11 cellular contexts compared by ENCODE assay signal in the genomic region with DNA sequence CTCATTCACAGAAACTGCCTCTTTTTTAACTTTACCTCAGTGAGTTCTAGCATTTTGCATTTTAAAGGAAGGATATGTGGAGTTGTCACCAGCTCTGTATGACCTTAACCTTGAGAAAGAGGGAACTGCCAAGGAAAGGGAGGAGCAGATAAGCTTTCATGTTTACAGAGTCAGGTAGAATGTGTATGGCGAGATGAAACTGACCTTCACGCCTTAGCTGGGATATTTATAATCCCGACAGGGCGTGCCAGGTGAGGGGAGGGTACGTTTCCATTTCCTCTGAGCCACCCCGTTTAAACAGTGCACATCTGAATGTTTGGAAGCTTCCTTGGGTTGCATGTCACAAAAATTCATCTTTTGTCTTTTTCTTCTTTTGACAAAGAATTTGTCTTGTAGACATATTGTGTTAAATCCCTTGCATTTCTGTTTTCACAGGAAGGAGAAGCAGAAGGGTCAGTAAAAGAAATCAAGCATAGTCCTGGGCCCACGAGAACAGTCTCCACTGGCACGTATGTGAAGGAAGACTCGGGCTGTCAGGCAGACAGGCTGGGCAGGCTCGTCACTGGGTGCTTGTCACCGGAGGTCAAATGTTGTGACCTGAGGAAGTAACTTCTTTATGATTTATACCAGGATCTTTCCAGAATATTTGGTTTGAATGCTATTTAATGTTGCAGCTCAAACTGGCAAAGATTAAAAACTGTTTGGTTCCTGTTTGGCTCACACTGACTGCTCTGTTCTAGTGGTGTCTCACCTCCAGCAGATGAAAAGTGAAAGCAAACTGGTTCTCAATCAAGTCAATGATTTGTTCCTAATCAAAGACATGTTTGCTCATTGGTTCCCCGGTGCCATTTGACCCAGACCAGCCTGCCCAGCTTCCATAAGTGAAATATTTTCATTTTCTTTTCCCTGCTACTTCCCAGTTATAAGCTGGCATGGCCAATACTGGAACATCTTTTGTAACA. TPM values are rescaled to one million over a fixed set of nuclear protein-coding genes. Genes with fewer than 3 reads are reported as not detected.
DNase-seq lines count a peak whose midpoint lies in the region; ATAC-seq and TF ChIP-seq lines count a peak whose summit lies in the region.
"Had no signal": no experiment of that assay in that cellular context is flagged by ENCODE, and none has a peak within 500 bp of the region (broad histone marks: within the 10 kb centered on the region; RNA-seq: fewer than 3 reads in every experiment).

No MANE protein-coding gene starts in this region.

- H3K36me3 Mint-ChIP-seq in activated CD8-positive, alpha-beta T cell treated with anti-CD3 and anti-CD28 coated beads for 36 hours (ENCODE audit: low read depth), result peaks cover 35% of the 10 kb centered on the region

- POLR2A ChIA-PET in activated CD8-positive, alpha-beta T cell treated with anti-CD3 and anti-CD28 coated beads for 36 hours (lab: Charles Lee), result interaction anchor here (0.6 kb wide), 1 partner anchor 233 kb away, joined by 4 read pairs; no protein-coding TSS in a partner anchor

- no peak overlapping the region for H3K27ac ChIP-seq in BLaER1

- intact Hi-C loops in activated CD8-positive, alpha-beta T cell treated with anti-CD3 and anti-CD28 coated beads for 36 hours (cut with micrococcal nuclease), result no loop called here
- intact Hi-C loops in posterior vena cava (cut with DNase I), result no loop called here

- H3K4me3 Mint-ChIP-seq in activated CD8-positive, alpha-beta T cell treated with anti-CD3 and anti-CD28 coated beads for 36 hours, result peak overlapping the region; percentile 35

- H3K9me3 ChIP-seq in BLaER1, result no peaks in the 10 kb centered on the region

- DNase-seq in activated CD8-positive, alpha-beta T cell treated with anti-CD3 and anti-CD28 coated beads for 36 hours, result no peak
- no peak for DNase-seq in left lobe of liver (ENCODE audit: low spot score)
- no peak for DNase-seq in posterior vena cava (ENCODE audit: low spot score)
- DNase-seq in NCI-H774 (lab: John Stamatoyannopoulos, UW), result no peak
- DNase-seq in NOMO-1 treated with dmso at 0.1 percent for 144 hours (lab: John Stamatoyannopoulos, UW; ENCODE audit: unreplicated experiment), result no peak
- DNase-seq: naive B cell, NCI-H510A had no signal

- H3K9me3 Mint-ChIP-seq in activated CD8-positive, alpha-beta T cell treated with anti-CD3 and anti-CD28 coated beads for 36 hours, result no peaks in the 10 kb centered on the region
- H3K9me3 Mint-ChIP-seq: naive B cell had no signal

- no peaks in the 10 kb centered on the region for H4K20me1 ChIP-seq in BLaER1

- peak; percentile 56 for ATAC-seq in GM19395 (IDR thresholded peaks at IDR 0.05; ENCODE audit: unreplicated experiment)
- ATAC-seq in activated CD8-positive, alpha-beta T cell treated with anti-CD3 and anti-CD28 coated beads for 36 hours, result peak; percentile 75
- ATAC-seq in left lobe of liver, result peak; percentile 86
- ATAC-seq in HG03097 (IDR thresholded peaks at IDR 0.05; ENCODE audit: low FRiP score, unreplicated experiment), result no peak
- ATAC-seq: HCT116 had no signal

- H3K27me3 ChIP-seq in BLaER1, result no peaks in the 10 kb centered on the region

- H3K4me1 Mint-ChIP-seq in activated CD8-positive, alpha-beta T cell treated with anti-CD3 and anti-CD28 coated beads for 36 hours (ENCODE audit: low read depth), result peaks cover 11% of the 10 kb centered on the region

- peaks cover 45% of the 10 kb centered on the region for H3K36me3 ChIP-seq in BLaER1

- H3K27me3 Mint-ChIP-seq in activated CD8-positive, alpha-beta T cell treated with anti-CD3 and anti-CD28 coated beads for 36 hours, result no peaks in the 10 kb centered on the region

- CTCF ChIA-PET in activated CD8-positive, alpha-beta T cell treated with anti-CD3 and anti-CD28 coated beads for 36 hours (lab: Charles Lee), result interaction anchor here (1.2 to 2.2 kb wide), 2 partner anchors 16 to 18 kb away, joined by 3 to 7 read pairs; a partner anchor contains a TSS

- peaks cover 33% of the 10 kb centered on the region for H3K4me1 ChIP-seq in BLaER1

- no peak for TF ChIP-seq CTCF in activated CD8-positive, alpha-beta T cell treated with anti-CD3 and anti-CD28 coated beads for 36 hours (IDR thresholded peaks at IDR 0.05)

- H3K4me3 ChIP-seq in BLaER1, result no peak overlapping the region

- H3K27ac Mint-ChIP-seq in activated CD8-positive, alpha-beta T cell treated with anti-CD3 and anti-CD28 coated beads for 36 hours, result peak overlapping the region; percentile 64
- H3K27ac Mint-ChIP-seq: naive B cell had no signal

- peak overlapping the region; percentile 19; the same call in 1 of the 2 replicates for H3K4me2 ChIP-seq in BLaER1

- no peak overlapping the region for H3K9ac ChIP-seq in BLaER1

RNA-seq across cellular contexts. Expression of a gene that starts 16.1 kb away (rescaled TPM):
- 10 to 100 TPM; 32.0 to 33.0 TPM for total RNA-seq in activated CD8-positive, alpha-beta T cell treated with anti-CD3 and anti-CD28 coated beads for 36 hours
- 34.8 TPM for total RNA-seq in left lobe of liver
- total RNA-seq in posterior vena cava, result 10 to 100 TPM; 71.2 to 99.2 TPM

RNA-seq across cellular contexts. Expression of a gene that starts 45.2 kb away (rescaled TPM):
- total RNA-seq in activated CD8-positive, alpha-beta T cell treated with anti-CD3 and anti-CD28 coated beads for 36 hours, result 10 to 100 TPM; 65.4 to 69.0 TPM
- 0.33 TPM for total RNA-seq in left lobe of liver
- total RNA-seq in posterior vena cava, result under 1 TPM; 0.23 to 0.76 TPM

Comparison
In these comparisons a context has a peak if more than half of its experiments do, and no peak if none do; other contexts are left out.
1. RNA of a gene that starts 45.2 kb away (total RNA-seq): 65.4 to 69.0 TPM in activated CD8-positive, alpha-beta T cell treated with anti-CD3 and anti-CD28 coated beads for 36 hours; 0.23 to 0.76 TPM in posterior vena cava and 0.33 TPM in left lobe of liver (single experiment); every median in the first group is over 10 times any median in the second.